8 cellular contexts compared by ENCODE assay signal in genomic region chr9:135602789-135603481, GRCh38. TPM values are rescaled to one million over a fixed set of nuclear protein-coding genes. Genes with fewer than 3 reads are reported as not detected.
A peak's percentile ranks its signal among the peaks of the same experiment; 100 is the strongest.
DNase-seq lines count a peak whose midpoint lies in the region; ATAC-seq and TF ChIP-seq lines count a peak whose summit lies in the region.

No MANE protein-coding gene starts in this region.

- in situ Hi-C loops in astrocyte of the cerebellum (cut with HindIII; ENCODE audit: low sequenced_read_pairs), result no loop called here

- TF ChIP-seq CTCF in BE2C (IDR thresholded peaks at IDR 0.05; ENCODE audit: low read depth, low read length) (peak; percentile 82), astrocyte of the cerebellum (IDR thresholded peaks at IDR 0.05; ENCODE audit: low read depth, low read length, missing control alignments) (peak; percentile 67)

- ATAC-seq in HG03108 (IDR thresholded peaks at IDR 0.05; ENCODE audit: unreplicated experiment) (no peak), GM18502 (IDR thresholded peaks at IDR 0.05; ENCODE audit: poor library complexity, unreplicated experiment) (no peak)

- H3K36me3 ChIP-seq in BE2C, result no peaks in the 10 kb centered on the region

- H3K27me3 ChIP-seq in BE2C, result no peaks in the 10 kb centered on the region

- DNase-seq in BE2C (peak; percentile 58), HCEC 1CT (peak; percentile 16), SW480 (ENCODE audit: low spot score) (peak; percentile 29), astrocyte of the cerebellum (ENCODE audit: low read depth) (no peak), iPS-NIHi11 (ENCODE audit: low spot score) (peak; percentile 72)
- DNase-seq in stimulated activated CD4-positive, alpha-beta T cell treated with anti-CD3 and anti-CD28 coated beads, Interleukin-1b, Interleukin-23, amount 100 ng/mL, for 4 hours (ENCODE audit: low read depth in 2 of 2), result peak; percentile 46 to 50

- no peaks in the 10 kb centered on the region for H3K9me3 ChIP-seq in BE2C

- peaks cover 8% of the 10 kb centered on the region for H3K4me1 ChIP-seq in BE2C

- no peak overlapping the region for H3K4me3 ChIP-seq in BE2C (ENCODE audit: low read depth, low read length)
- no peak overlapping the region for H3K4me3 ChIP-seq in astrocyte of the cerebellum (ENCODE audit: low read depth, low read length)

RNA-seq across cellular contexts. Expression of gene GLT6D1, which starts 36.4 kb away (rescaled TPM):
- not detected for polyA plus RNA-seq in BE2C (2012; ENCODE audit: insufficient read depth, insufficient read length, low read depth)

RNA-seq across cellular contexts. Expression of gene PAEP, which starts 41.4 kb away (rescaled TPM):
- not detected for polyA plus RNA-seq in BE2C (2012; ENCODE audit: insufficient read depth, insufficient read length, low read depth)

RNA-seq across cellular contexts. Expression of gene OBP2A, which starts 57.0 kb away (rescaled TPM):
- not detected for polyA plus RNA-seq in BE2C (2012; ENCODE audit: insufficient read depth, insufficient read length, low read depth)
